16 cellular contexts compared by ENCODE assay signal in genomic region chr11:20308601-20309000, GRCh38. TPM values are rescaled to one million over a fixed set of nuclear protein-coding genes. Genes with fewer than 3 reads are reported as not detected.
DNase-seq lines count a peak whose midpoint lies in the region; ATAC-seq and TF ChIP-seq lines count a peak whose summit lies in the region.
"Had no signal": no experiment of that assay in that cellular context is flagged by ENCODE, and none has a peak within 500 bp of the region (broad histone marks: within the 10 kb centered on the region; RNA-seq: fewer than 3 reads in every experiment).

No MANE protein-coding gene starts in this region.

- intact Hi-C loops in lower lobe of right lung (cut with DNase I), result no loop called here

- no peak for ATAC-seq in GM21447 (IDR thresholded peaks at IDR 0.05; ENCODE audit: unreplicated experiment)
- ATAC-seq in lower lobe of right lung, result no peak
- ATAC-seq: A549, HepG2 had no signal

- peaks cover 15% of the 10 kb centered on the region for H3K4me1 Mint-ChIP-seq in neural progenitor cell
- H3K4me1 Mint-ChIP-seq in T-helper 2 cell treated with Interferon-gamma antibody and Interleukin-4, amounts not matched to agents 5 μg/mL and 100 μg/mL, for 36 hours (ENCODE audit: low read depth), result no peaks in the 10 kb centered on the region

- no peaks in the 10 kb centered on the region for H3K36me3 Mint-ChIP-seq in neural progenitor cell
- H3K36me3 Mint-ChIP-seq in T-helper 2 cell treated with Interferon-gamma antibody and Interleukin-4, amounts not matched to agents 5 μg/mL and 100 μg/mL, for 36 hours (ENCODE audit: low read depth), result no peaks in the 10 kb centered on the region

- no peaks in the 10 kb centered on the region for H3K9me3 Mint-ChIP-seq in neural progenitor cell
- no peaks in the 10 kb centered on the region for H3K9me3 Mint-ChIP-seq in T-helper 2 cell treated with Interferon-gamma antibody and Interleukin-4, amounts not matched to agents 5 μg/mL and 100 μg/mL, for 36 hours
- H3K9me3 Mint-ChIP-seq: CD4-positive, alpha-beta T cell had no signal

- no peaks in the 10 kb centered on the region for H3K27me3 ChIP-seq in neural progenitor cell
- H3K27me3 ChIP-seq in lower lobe of right lung (ENCODE audit: low read depth), result peaks cover 7% of the 10 kb centered on the region

- no peak overlapping the region for H3K9ac ChIP-seq in neural progenitor cell
- H3K9ac ChIP-seq: GM23248 had no signal

- H3K4me2 ChIP-seq in neural progenitor cell, result peak overlapping the region; percentile 58
- H3K4me2 ChIP-seq: A549 had no signal

- H2AFZ ChIP-seq in neural progenitor cell (replicated peaks), result no peak overlapping the region
- H2AFZ ChIP-seq: GM23248 had no signal

- H3K27me3 Mint-ChIP-seq in neural progenitor cell (ENCODE audit: insufficient read depth, low read depth), result peaks cover 24% of the 10 kb centered on the region
- peaks cover 4% of the 10 kb centered on the region for H3K27me3 Mint-ChIP-seq in T-helper 2 cell treated with Interferon-gamma antibody and Interleukin-4, amounts not matched to agents 5 μg/mL and 100 μg/mL, for 36 hours (ENCODE audit: low read depth)

- H3K27ac Mint-ChIP-seq in neural progenitor cell, result no peak overlapping the region
- H3K27ac Mint-ChIP-seq in T-helper 2 cell treated with Interferon-gamma antibody and Interleukin-4, amounts not matched to agents 5 μg/mL and 100 μg/mL, for 36 hours, result no peak overlapping the region
- H3K27ac Mint-ChIP-seq: CD4-positive, alpha-beta T cell had no signal

- no peaks in the 10 kb centered on the region for H4K20me1 ChIP-seq in neural progenitor cell (ENCODE audit: low read depth)

- TF ChIP-seq CTCF in neural progenitor cell (IDR thresholded peaks at IDR 0.05) (no peak), lower lobe of right lung (IDR thresholded peaks at IDR 0.05) (no peak)

- no peaks in the 10 kb centered on the region for H3K79me2 ChIP-seq in neural progenitor cell (ENCODE audit: low read depth)

- H3K4me3 ChIP-seq in neural progenitor cell (no peak overlapping the region), lower lobe of right lung (no peak overlapping the region)
- H3K4me3 ChIP-seq: A549, GM23248, HAP-1 had no signal

- H3K36me3 ChIP-seq in neural progenitor cell (no peaks in the 10 kb centered on the region), lower lobe of right lung (no peaks in the 10 kb centered on the region)
- H3K36me3 ChIP-seq: HAP-1 had no signal

- H3K4me1 ChIP-seq in neural progenitor cell, result peaks cover 58% of the 10 kb centered on the region
- no peaks in the 10 kb centered on the region for H3K4me1 ChIP-seq in lower lobe of right lung
- H3K4me1 ChIP-seq: A549, Caco-2, HAP-1 had no signal

- H3K27ac ChIP-seq in neural progenitor cell (no peak overlapping the region), lower lobe of right lung (no peak overlapping the region)
- H3K27ac ChIP-seq: 22Rv1, A549, C4-2B, GM23248 had no signal

- H3K4me3 Mint-ChIP-seq in neural progenitor cell, result no peak overlapping the region
- no peak overlapping the region for H3K4me3 Mint-ChIP-seq in T-helper 2 cell treated with Interferon-gamma antibody and Interleukin-4, amounts not matched to agents 5 μg/mL and 100 μg/mL, for 36 hours
- H3K4me3 Mint-ChIP-seq: CD4-positive, alpha-beta T cell had no signal

- peaks cover 52% of the 10 kb centered on the region for H3F3A ChIP-seq in neural progenitor cell (ENCODE audit: low read depth)

- peak; percentile 40 for DNase-seq in NCI-H82 (lab: John Stamatoyannopoulos, UW)
- DNase-seq in NCI-H82 treated with DMSO at 0.1 percent for 48 hours (lab: John Stamatoyannopoulos, UW; ENCODE audit: unreplicated experiment), result no peak
- DNase-seq in NOMO-1 treated with dmso at 0.1 percent for 144 hours (lab: John Stamatoyannopoulos, UW; ENCODE audit: unreplicated experiment), result peak; percentile 69
- no peak for DNase-seq in neural progenitor cell (ENCODE audit: low spot score)
- no peak for DNase-seq in T-helper 2 cell treated with Interferon-gamma antibody and Interleukin-4, amounts not matched to agents 5 μg/mL and 100 μg/mL, for 36 hours (ENCODE audit: low spot score)
- DNase-seq in lower lobe of right lung, result no peak
- DNase-seq: AML-193; Caco-2; CD4-positive, alpha-beta T cell; GM23248 had no signal

- no peaks in the 10 kb centered on the region for H3K9me3 ChIP-seq in neural progenitor cell (ENCODE audit: low read depth)
- no peaks in the 10 kb centered on the region for H3K9me3 ChIP-seq in lower lobe of right lung
- H3K9me3 ChIP-seq: A549, Caco-2, HAP-1 had no signal

RNA-seq across cellular contexts. Expression of gene HTATIP2, which starts 54.9 kb away (rescaled TPM):
- total RNA-seq in neural progenitor cell (ENCODE audit: low replicate concordance), result 18.3 and 25.3 TPM in 2 replicates
- 54.4 TPM for total RNA-seq in lower lobe of right lung
- total RNA-seq: HepG2 had no signal

Comparison
In these comparisons a context has a peak if more than half of its experiments do, and no peak if none do; other contexts are left out.
1. DNase-seq: peak in NCI-H82 (single experiment) and NOMO-1 treated with dmso at 0.1 percent for 144 hours (single experiment); none in NCI-H82 treated with DMSO at 0.1 percent for 48 hours (single experiment), neural progenitor cell (single experiment), T-helper 2 cell treated with Interferon-gamma antibody and Interleukin-4, amounts not matched to agents 5 μg/mL and 100 μg/mL, for 36 hours (single experiment) and lower lobe of right lung (single experiment).